9 cellular contexts compared by ENCODE assay signal in the genomic region with DNA sequence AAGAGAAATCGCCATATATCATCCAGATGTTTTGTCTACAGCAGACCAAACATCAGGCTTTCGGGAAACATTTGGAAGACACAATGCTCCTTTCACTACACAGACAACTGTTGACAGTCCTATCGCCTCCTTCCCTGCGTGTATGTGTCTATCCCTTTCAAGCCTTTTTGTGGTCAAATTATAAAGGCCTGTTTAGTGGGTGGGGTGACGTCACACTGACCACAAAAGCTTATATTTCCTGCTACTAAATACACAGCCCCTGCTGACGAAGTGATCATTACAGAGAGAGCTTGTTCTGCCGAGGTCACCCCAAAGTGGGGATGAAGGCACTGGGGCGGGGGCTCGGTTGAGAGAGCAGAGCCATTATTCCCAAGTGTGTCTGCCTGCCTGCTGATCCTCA.
DNase-seq lines count a peak whose midpoint lies in the region; ATAC-seq and TF ChIP-seq lines count a peak whose summit lies in the region.
"Had no signal": no experiment of that assay in that cellular context is flagged by ENCODE, and none has a peak within 500 bp of the region (broad histone marks: within the 10 kb centered on the region; RNA-seq: fewer than 3 reads in every experiment).

No MANE protein-coding gene starts in this region.

- no peaks in the 10 kb centered on the region for H3K36me3 ChIP-seq in gastrocnemius medialis

- peaks cover 0 to 8% (median 0%) of the 10 kb centered on the region in 45 donors for H3K27me3 ChIP-seq in dorsolateral prefrontal cortex
- H3K27me3 ChIP-seq in gastrocnemius medialis, result no peaks in the 10 kb centered on the region

- no peak for TF ChIP-seq POLR2A in gastrocnemius medialis (IDR thresholded peaks at IDR 0.05)

- H3K4me1 ChIP-seq in gastrocnemius medialis, result peaks cover 24 to 52% of the 10 kb centered on the region in 2 donors
- H3K4me1 ChIP-seq: parathyroid adenoma had no signal

- peak overlapping the region in 3 of 59 donors; percentile 0 to 8 (median 6) for H3K4me3 ChIP-seq in dorsolateral prefrontal cortex
- no peak overlapping the region for H3K4me3 ChIP-seq in gastrocnemius medialis

- no peaks in the 10 kb centered on the region for H3K9me3 ChIP-seq in gastrocnemius medialis

- in situ Hi-C loops in gastrocnemius medialis (cut with MboI; ENCODE audit: low sequenced_read_pairs in 4 of 4), result loop anchor here (5.0 to 25.0 kb wide), 5 partner anchors 350 to 650 kb away; a partner anchor contains a TSS

- TF ChIP-seq CTCF in dorsolateral prefrontal cortex (IDR thresholded peaks at IDR 0.05 in 54 of 56, conservative IDR thresholded peaks at IDR 0.05 in 2 of 56; ENCODE audit: low read depth in 1 of 56, partially characterized antibody in 56 of 56), result peak in 4 of 56 donors; percentile 2 to 37 (median 19)
- TF ChIP-seq CTCF in gastrocnemius medialis (IDR thresholded peaks at IDR 0.05 in 4 of 5, conservative IDR thresholded peaks at IDR 0.05 in 1 of 5), result no peak

- intact Hi-C loops in dorsolateral prefrontal cortex (cut with DNase I), result loop anchor here (1.0 to 10.0 kb wide), 5 partner anchors 112 to 552 kb away; no protein-coding TSS in a partner anchor
- intact Hi-C loops in sciatic nerve (cut with DNase I), result no loop called here
- intact Hi-C loops in gastrocnemius medialis (cut with DNase I; ENCODE audit: low total_unique reads), result loop anchor here (10.0 kb wide), 1 partner anchor 358 kb away; no protein-coding TSS in a partner anchor

- DNase-seq in activated gamma-delta T cell treated with Interleukin-2 at 50 U/mL for 16 hours (peak; percentile 5), activated gamma-delta T cell (lab: John Stamatoyannopoulos, UW) (no peak), RKO (ENCODE audit: low spot score) (peak; percentile 7), dorsolateral prefrontal cortex (peak in 8 of 10 donors; percentile 17 to 70 (median 52)), sciatic nerve (ENCODE audit: low spot score) (peak; percentile 78), gastrocnemius medialis (no peak)

- ATAC-seq in sciatic nerve, result peak; percentile 87
- no peak for ATAC-seq in gastrocnemius medialis
- no peak for ATAC-seq in GM21381 (IDR thresholded peaks at IDR 0.05; ENCODE audit: unreplicated experiment)
- ATAC-seq in HG03565 (IDR thresholded peaks at IDR 0.05; ENCODE audit: unreplicated experiment), result no peak

- H3K27ac ChIP-seq in dorsolateral prefrontal cortex (peak overlapping the region in 11 of 59 donors; percentile 4 to 62 (median 17)), gastrocnemius medialis (no peak overlapping the region)
- H3K27ac ChIP-seq: parathyroid adenoma had no signal

Comparison
In these comparisons a context has a peak if more than half of its experiments do, and no peak if none do; other contexts are left out.
1. DNase-seq: peak in activated gamma-delta T cell treated with Interleukin-2 at 50 U/mL for 16 hours (single experiment), RKO (single experiment), dorsolateral prefrontal cortex (8 of 10) and sciatic nerve (single experiment); none in activated gamma-delta T cell (single experiment) and gastrocnemius medialis (0 of 2).